In genomic region chr22:20507253-20508066, GRCh38 we compare ENCODE assay signal across 8 cellular contexts. TPM values are rescaled to one million over a fixed set of nuclear protein-coding genes. Genes with fewer than 3 reads are reported as not detected.
DNase-seq lines count a peak whose midpoint lies in the region; ATAC-seq and TF ChIP-seq lines count a peak whose summit lies in the region.

Gene MED15 (plus strand): TSS chr22:20507610. CDS start chr22:20507679, 69 bp downstream.

- 0 to 1% (median 1%) methylated on average over 53 to 58 of the region's 58 CpGs for WGBS in ovary, 3 donors
- WGBS in thyroid gland, 2 donors: 1 to 2% methylated on average over 28 to 37 of the region's 58 CpGs

- TF ChIP-seq CTCF in ovary (IDR thresholded peaks at IDR 0.05): no peak
- TF ChIP-seq CTCF in thyroid gland (IDR thresholded peaks at IDR 0.05): peak in 1 of 6 experiments; percentile 9

- peak within 1 kb of the TSS; percentile 93 for H3K4me3 ChIP-seq in ovary
- peak within 1 kb of the TSS; percentile 72 to 96 (median 77) for H3K4me3 ChIP-seq in thyroid gland (replicated peaks in 1 of 3)

- peak within 1 kb of the TSS; percentile 98 for H3K4me3 Mint-ChIP-seq in activated naive CD8-positive, alpha-beta T cell

- H3K27me3 ChIP-seq in ovary (no peaks in the 10 kb centered on the region), thyroid gland (no peaks in the 10 kb centered on the region)

- H3K36me3 ChIP-seq in ovary (no peaks in the 10 kb centered on the region), thyroid gland (no peaks in the 10 kb centered on the region)

- intact Hi-C loops in Right ventricle myocardium inferior (cut with DNase I) (loop anchor here (5.0 kb wide), 1 partner anchor 45 kb away; no protein-coding TSS in a partner anchor), ovary (cut with DNase I) (loop anchor here in 1 of 4 donors (5.0 kb wide), 1 partner anchor 45 kb away; no protein-coding TSS in a partner anchor), thyroid gland (cut with DNase I) (loop anchor here (5.0 kb wide), 1 partner anchor 60 kb away; no protein-coding TSS in a partner anchor)

- DNase-seq in GM04503 (ENCODE audit: low read depth): peak; percentile 54
- peak; percentile 94 for DNase-seq in HEK293T (ENCODE audit: extremely low spot score)
- peak; percentile 46 for DNase-seq in NCI-H1048 (lab: John Stamatoyannopoulos, UW)
- DNase-seq in SKM-1 treated with dmso at 0.1 percent for 144 hours (lab: John Stamatoyannopoulos, UW; ENCODE audit: unreplicated experiment): peak; percentile 87
- DNase-seq in Right ventricle myocardium inferior (ENCODE audit: missing footprints): peak; percentile 97
- DNase-seq in ovary: peak; percentile 85 to 92 (median 89)
- DNase-seq in thyroid gland: peak; percentile 88 to 91

- no peak for TF ChIP-seq EP300 in ovary (IDR thresholded peaks at IDR 0.05)

- peak; percentile 94 for ATAC-seq in Right ventricle myocardium inferior

- POLR2A ChIA-PET in HEK293T (lab: Yijun Ruan, JAX): interaction anchor here (1.0 to 1.5 kb wide), 6 partner anchors 8 to 195 kb away, joined by 3 to 8 read pairs (median 4); no protein-coding TSS in a partner anchor

- peak within 1 kb of the TSS; percentile 97 for H3K27ac Mint-ChIP-seq in activated naive CD8-positive, alpha-beta T cell

- H3K4me1 ChIP-seq in ovary (ENCODE audit: insufficient read depth) (peaks cover 11% of the 10 kb centered on the region), thyroid gland (peaks cover 30 to 42% of the 10 kb centered on the region in 2 donors)

- CTCF ChIA-PET in HEK293T (lab: Yijun Ruan, JAX): interaction anchor here (1.4 kb wide), 1 partner anchor 89 kb away, joined by 3 read pairs; no protein-coding TSS in a partner anchor

- peak; percentile 83 for TF ChIP-seq POLR2A in ovary (IDR thresholded peaks at IDR 0.05)
- TF ChIP-seq POLR2A in thyroid gland (IDR thresholded peaks at IDR 0.05): peak in 1 of 2 donors; percentile 74

- no peaks in the 10 kb centered on the region for H3K9me3 Mint-ChIP-seq in activated naive CD8-positive, alpha-beta T cell (ENCODE audit: low read depth)

- H3K27me3 Mint-ChIP-seq in activated naive CD8-positive, alpha-beta T cell: no peaks in the 10 kb centered on the region

- H3K9me3 ChIP-seq in ovary (no peaks in the 10 kb centered on the region), thyroid gland (no peaks in the 10 kb centered on the region)

- H3K4me1 Mint-ChIP-seq in activated naive CD8-positive, alpha-beta T cell (ENCODE audit: low read depth): peaks cover 51% of the 10 kb centered on the region

- peaks cover 3% of the 10 kb centered on the region for H3K36me3 Mint-ChIP-seq in activated naive CD8-positive, alpha-beta T cell

- H3K27ac ChIP-seq in ovary (peak within 1 kb of the TSS; percentile 23 to 82), thyroid gland (peak within 1 kb of the TSS; percentile 87 to 89 (median 87))

TF ChIP-seq in HEK293T, 16 proteins besides CTCF, POLR2A, EP300 and RAD21:
- TF ChIP-seq CTBP1 (IDR thresholded peaks at IDR 0.05; ENCODE audit: borderline replicate concordance): no peak
- no peak for TF ChIP-seq BHLHE40 (IDR thresholded peaks at IDR 0.05; ENCODE audit: borderline replicate concordance)
- TF ChIP-seq ELF4 (IDR thresholded peaks at IDR 0.05): peak; percentile 99
- TF ChIP-seq FOXM1 (IDR thresholded peaks at IDR 0.05; ENCODE audit: borderline replicate concordance): no peak
- TF ChIP-seq ZNF384 (IDR thresholded peaks at IDR 0.05): no peak
- no peak for TF ChIP-seq FOXA1 (IDR thresholded peaks at IDR 0.05)
- no peak; the same call in 1 of the 2 replicates for TF ChIP-seq SUZ12 (IDR thresholded peaks at IDR 0.05)
- TF ChIP-seq SP1 (IDR thresholded peaks at IDR 0.05): no peak
- peak; percentile 56 for TF ChIP-seq L3MBTL2 (conservative IDR thresholded peaks at IDR 0.05)
- no peak for TF ChIP-seq NFRKB (IDR thresholded peaks at IDR 0.05)

RNA-seq across cellular contexts. Expression of gene MED15, which starts in this region (rescaled TPM):
- total RNA-seq in Right ventricle myocardium inferior (38.1 TPM), ovary (10 to 100 TPM; 21.9 to 79.3 (median 69.5) TPM), thyroid gland (10 to 100 TPM; 33.6 to 65.1 (median 36.1) TPM)
- 10 to 100 TPM; 23.6 to 40.1 TPM for polyA plus RNA-seq in ovary

Comparison
In these comparisons a context has a peak if more than half of its experiments do, and no peak if none do; other contexts are left out.
1. Peak in every context shown above with its lines: DNase-seq, ATAC-seq, H3K4me3 ChIP-seq and H3K27ac ChIP-seq.
2. DNase-seq: peak in every context shown above with its lines; median percentile 97 in Right ventricle myocardium inferior; 94 in HEK293T; 90 in thyroid gland; 89 in ovary; 87 in SKM-1 treated with dmso at 0.1 percent for 144 hours; 54 in GM04503; 46 in NCI-H1048.